2 cellular contexts compared by ENCODE assay signal in the genomic region with DNA sequence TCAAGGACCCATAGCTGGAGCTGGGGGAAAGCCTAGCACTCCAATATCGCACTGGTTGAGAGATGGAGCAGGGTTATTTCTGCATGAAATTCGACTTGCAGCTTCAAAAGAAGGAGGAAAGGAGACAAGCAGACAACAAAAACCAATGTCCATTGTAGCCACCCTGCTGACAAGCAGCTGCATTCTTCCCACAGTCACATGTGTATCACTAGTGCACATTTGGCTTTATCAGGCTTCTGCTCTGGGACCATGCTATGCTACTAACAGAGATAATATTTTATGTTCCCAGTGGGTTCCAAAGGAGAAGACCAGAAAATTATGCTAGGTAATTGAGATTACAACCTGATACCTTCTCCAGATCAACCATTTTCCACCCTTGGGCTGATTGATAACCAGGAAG.
TF ChIP-seq lines count a peak whose summit lies in the region.

No MANE protein-coding gene starts in this region.

TF ChIP-seq in K562, 482 proteins besides CTCF, POLR2A, EP300 and RAD21:
- TF ChIP-seq CBFA2T3 (IDR thresholded peaks at IDR 0.05) (peak; percentile 34; the same call in 1 of the 2 replicates), ZNF780A (CRISPR knock-in tag; IDR thresholded peaks at IDR 0.05) (no peak), TCF3 (CRISPR knock-in tag; IDR thresholded peaks at IDR 0.05) (peak; percentile 18; the same call in 1 of the 2 replicates)

TF ChIP-seq in GM23338, 12 proteins besides CTCF, POLR2A, EP300 and RAD21:
- no peak for TF ChIP-seq EZH2phosphoT487 (IDR thresholded peaks at IDR 0.05; ENCODE audit: unreplicated experiment)
- TF ChIP-seq ZNF462 (CRISPR knock-in tag; IDR thresholded peaks at IDR 0.05), result no peak
- TF ChIP-seq ZNF331 (CRISPR knock-in tag; IDR thresholded peaks at IDR 0.05; ENCODE audit: low read depth), result no peak
- no peak for TF ChIP-seq POLR2AphosphoS5 (IDR thresholded peaks at IDR 0.05; ENCODE audit: low read depth)
- TF ChIP-seq JUNB (IDR thresholded peaks at IDR 0.05; ENCODE audit: unreplicated experiment), result no peak
- no peak for TF ChIP-seq STAT1 (IDR thresholded peaks at IDR 0.05; ENCODE audit: unreplicated experiment)
- no peak for TF ChIP-seq ETS1 (IDR thresholded peaks at IDR 0.05)
- TF ChIP-seq ZNF114 (CRISPR knock-in tag; IDR thresholded peaks at IDR 0.05), result no peak
- TF ChIP-seq NANOG (IDR thresholded peaks at IDR 0.05; ENCODE audit: borderline replicate concordance), result no peak
- no peak for TF ChIP-seq REST (IDR thresholded peaks at IDR 0.05; ENCODE audit: unreplicated experiment)
- no peak for TF ChIP-seq CREB1 (CRISPR knock-in tag; IDR thresholded peaks at IDR 0.05; ENCODE audit: low read depth)
- no peak for TF ChIP-seq EZH2 (IDR thresholded peaks at IDR 0.05; ENCODE audit: low read depth, unreplicated experiment)
